23 cellular contexts compared by ENCODE assay signal in the genomic region with DNA sequence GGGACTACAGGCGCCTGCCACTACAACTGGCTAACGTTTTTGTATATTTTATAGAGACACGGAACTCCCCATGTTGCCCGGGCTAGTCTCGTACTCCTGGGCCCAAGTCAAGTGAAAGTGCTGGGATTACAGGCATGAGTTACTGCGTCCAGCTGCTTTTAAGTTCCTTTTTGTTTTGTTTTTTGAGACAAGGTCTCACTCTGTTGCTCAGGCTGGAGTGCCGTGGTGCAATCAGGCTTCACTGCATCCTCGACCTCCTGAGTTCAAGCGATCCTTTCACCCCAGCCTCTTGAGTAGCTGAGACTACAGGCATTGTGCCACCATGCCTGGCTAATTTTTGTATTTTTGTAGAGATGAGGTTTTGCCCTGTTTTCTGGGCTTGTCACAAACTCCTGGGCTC.
"Had no signal": no experiment of that assay in that cellular context is flagged by ENCODE, and none has a peak within 500 bp of the region (broad histone marks: within the 10 kb centered on the region; RNA-seq: fewer than 3 reads in every experiment).

No MANE protein-coding gene starts in this region.

- H3K4me3 ChIP-seq: adrenal gland, SK-N-MC, upper lobe of left lung had no signal

- H3K36me3 ChIP-seq: adrenal gland, upper lobe of left lung had no signal

- DNase-seq: activated CD4-positive, alpha-beta T cell treated with anti-CD3 and anti-CD28 coated beads for 36 hours; activated CD4-positive, alpha-beta T cell treated with anti-CD3 and anti-CD28 coated beads, Interleukin-2, amount 50 U/mL, for 48 hours; activated gamma-delta T cell; adrenal gland; effector CD8-positive, alpha-beta T cell; foreskin fibroblast; glutamatergic neuron; islet precursor cell; naive B cell; stimulated activated CD4-positive, alpha-beta T cell treated with anti-CD3 and anti-CD28 coated beads, Interleukin-12 subunit alpha, Interleukin-12 subunit beta, amount 100 ng/mL, for 4 hours; stimulated activated CD4-positive, alpha-beta T cell treated with anti-CD3 and anti-CD28 coated beads, Interleukin-1b, Interleukin-23, amount 100 ng/mL, for 48 hours; stimulated activated CD8-positive, alpha-beta memory T cell treated with anti-CD3 and anti-CD28 coated beads, Interleukin-4, amount 100 ng/mL, for 48 hours; stimulated activated naive CD4-positive, alpha-beta T cell treated with Interleukin-2 at 50 U/mL for 16 hours; T-cell; upper lobe of left lung had no signal

- H3K4me1 ChIP-seq: adrenal gland, parathyroid adenoma, upper lobe of left lung had no signal

- H3K4me1 Mint-ChIP-seq: activated CD4-positive, alpha-beta T cell treated with anti-CD3 and anti-CD28 coated beads for 36 hours; activated naive CD4-positive, alpha-beta T cell treated with anti-CD3 and anti-CD28 coated beads, Interleukin-2, amount 50 U/mL, for 24 hours; naive B cell; T-cell had no signal

- H2AFZ ChIP-seq: parathyroid adenoma had no signal

- FAIRE-seq: bronchial epithelial cell, endothelial cell of umbilical vein had no signal

- H3K9me3 ChIP-seq: adrenal gland, upper lobe of left lung had no signal

- H3K79me2 ChIP-seq: parathyroid adenoma had no signal

- ATAC-seq: activated CD4-positive, alpha-beta T cell treated with anti-CD3 and anti-CD28 coated beads for 36 hours; left colon; T-cell; WTC11 had no signal

- H3K27me3 ChIP-seq: adrenal gland, upper lobe of left lung had no signal

- H3K36me3 Mint-ChIP-seq: activated naive CD4-positive, alpha-beta T cell treated with anti-CD3 and anti-CD28 coated beads, Interleukin-2, amount 50 U/mL, for 24 hours; naive B cell; T-cell had no signal

- H3K27ac Mint-ChIP-seq: activated CD4-positive, alpha-beta T cell treated with anti-CD3 and anti-CD28 coated beads for 36 hours; activated naive CD4-positive, alpha-beta T cell treated with anti-CD3 and anti-CD28 coated beads, Interleukin-2, amount 50 U/mL, for 24 hours; dendritic cell treated with granulocyte-macrophage colony-stimulating factor and Interleukin-4, amounts not matched to agents 40 ng/mL and 50 ng/mL, for 4 days; naive B cell; T-cell had no signal

- H3K27me3 Mint-ChIP-seq: activated CD4-positive, alpha-beta T cell treated with anti-CD3 and anti-CD28 coated beads for 36 hours; activated naive CD4-positive, alpha-beta T cell treated with anti-CD3 and anti-CD28 coated beads, Interleukin-2, amount 50 U/mL, for 24 hours; dendritic cell treated with granulocyte-macrophage colony-stimulating factor and Interleukin-4, amounts not matched to agents 40 ng/mL and 50 ng/mL, for 4 days; naive B cell; T-cell had no signal

- H3K9ac ChIP-seq: parathyroid adenoma had no signal

- H3K9me3 Mint-ChIP-seq: activated naive CD4-positive, alpha-beta T cell treated with anti-CD3 and anti-CD28 coated beads, Interleukin-2, amount 50 U/mL, for 24 hours had no signal

- H3K27ac ChIP-seq: adrenal gland, parathyroid adenoma had no signal

- H3K4me3 Mint-ChIP-seq: activated CD4-positive, alpha-beta T cell treated with anti-CD3 and anti-CD28 coated beads for 36 hours; activated naive CD4-positive, alpha-beta T cell treated with anti-CD3 and anti-CD28 coated beads, Interleukin-2, amount 50 U/mL, for 24 hours; dendritic cell treated with granulocyte-macrophage colony-stimulating factor and Interleukin-4, amounts not matched to agents 40 ng/mL and 50 ng/mL, for 4 days; naive B cell; T-cell; WTC11 had no signal
